Comparison of ENCODE assay signal across 1 cellular context in genomic region chr19:6849876-6850275, GRCh38.
TF ChIP-seq lines count a peak whose summit lies in the region.

No MANE protein-coding gene starts in this region.

TF ChIP-seq in HepG2, 621 proteins besides CTCF, POLR2A, EP300 and RAD21 (continued from another document):
- TF ChIP-seq SP1 (IDR thresholded peaks at IDR 0.05) (no peak), SP1 (CRISPR knock-in tag; IDR thresholded peaks at IDR 0.05) (no peak), ATF7-NPFF (CRISPR knock-in tag; IDR thresholded peaks at IDR 0.05; ENCODE audit: low read depth) (no peak), MYNN (CRISPR knock-in tag; IDR thresholded peaks at IDR 0.05; ENCODE audit: low read depth) (no peak), TFE3 (CRISPR knock-in tag; IDR thresholded peaks at IDR 0.05) (no peak), MAFF (IDR thresholded peaks at IDR 0.05; ENCODE audit: low read depth, low read length) (peak; percentile 81), MAFK (conservative IDR thresholded peaks at IDR 0.05 in 1 of 2, IDR thresholded peaks at IDR 0.05 in 1 of 2; ENCODE audit: low read length in 2 of 2) (peak; percentile 61 to 83), ZMYM4 (CRISPR knock-in tag; IDR thresholded peaks at IDR 0.05) (no peak), ZNF256 (CRISPR knock-in tag; conservative IDR thresholded peaks at IDR 0.05) (no peak), IRX3 (CRISPR knock-in tag; IDR thresholded peaks at IDR 0.05; ENCODE audit: borderline replicate concordance, low read depth) (no peak)
- TF ChIP-seq, protein P1, sequence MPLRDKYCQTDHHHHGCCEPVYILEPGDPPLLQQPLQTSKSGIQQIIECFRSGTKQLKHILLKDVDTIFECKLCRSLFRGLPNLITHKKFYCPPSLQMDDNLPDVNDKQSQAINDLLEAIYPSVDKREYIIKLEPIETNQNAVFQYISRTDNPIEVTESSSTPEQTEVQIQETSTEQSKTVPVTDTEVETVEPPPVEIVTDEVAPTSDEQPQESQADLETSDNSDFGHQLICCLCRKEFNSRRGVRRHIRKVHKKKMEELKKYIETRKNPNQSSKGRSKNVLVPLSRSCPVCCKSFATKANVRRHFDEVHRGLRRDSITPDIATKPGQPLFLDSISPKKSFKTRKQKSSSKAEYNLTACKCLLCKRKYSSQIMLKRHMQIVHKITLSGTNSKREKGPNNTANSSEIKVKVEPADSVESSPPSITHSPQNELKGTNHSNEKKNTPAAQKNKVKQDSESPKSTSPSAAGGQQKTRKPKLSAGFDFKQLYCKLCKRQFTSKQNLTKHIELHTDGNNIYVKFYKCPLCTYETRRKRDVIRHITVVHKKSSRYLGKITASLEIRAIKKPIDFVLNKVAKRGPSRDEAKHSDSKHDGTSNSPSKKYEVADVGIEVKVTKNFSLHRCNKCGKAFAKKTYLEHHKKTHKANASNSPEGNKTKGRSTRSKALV (CRISPR knock-in tag; IDR thresholded peaks at IDR 0.05), result no peak
- TF ChIP-seq, protein P2, sequence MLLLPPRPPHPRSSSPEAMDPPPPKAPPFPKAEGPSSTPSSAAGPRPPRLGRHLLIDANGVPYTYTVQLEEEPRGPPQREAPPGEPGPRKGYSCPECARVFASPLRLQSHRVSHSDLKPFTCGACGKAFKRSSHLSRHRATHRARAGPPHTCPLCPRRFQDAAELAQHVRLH (CRISPR knock-in tag; IDR thresholded peaks at IDR 0.05; ENCODE audit: borderline replicate concordance, low read depth), result no peak
TF ChIP-seq in HepG2: peak in this region for 2.
